In the genomic region with DNA sequence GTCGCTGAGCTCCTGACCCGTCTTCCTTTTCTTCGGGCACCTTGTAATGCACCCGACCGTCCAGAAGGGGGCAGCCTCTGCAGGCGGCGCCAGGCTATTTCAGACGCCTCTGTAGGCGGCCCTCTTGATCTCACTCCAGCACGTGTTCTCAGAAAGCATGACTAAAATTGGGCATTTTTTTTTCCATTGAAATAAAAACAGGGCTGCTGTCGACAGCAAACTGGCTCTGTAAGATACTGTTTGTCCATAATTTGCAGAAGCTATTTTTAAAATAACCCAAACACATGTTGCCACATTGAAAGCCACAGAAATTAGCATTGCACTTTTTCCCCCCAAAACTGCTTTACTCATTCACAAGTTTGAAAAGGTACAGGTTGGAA, we compare ENCODE assay signal across 8 cellular contexts.
DNase-seq lines count a peak whose midpoint lies in the region; ATAC-seq and TF ChIP-seq lines count a peak whose summit lies in the region.

No MANE protein-coding gene starts in this region.

- H3K9me3 ChIP-seq in ovary = no peaks in the 10 kb centered on the region
- no peaks in the 10 kb centered on the region for H3K9me3 ChIP-seq in thoracic aorta

- 1 to 4% (median 2%) methylated on average over 11 of the region's 11 CpGs for WGBS in ovary, 3 donors

- intact Hi-C loops in ovary (cut with DNase I) = no loop called here

- no peak for TF ChIP-seq EP300 in ovary (IDR thresholded peaks at IDR 0.05)

- H3K27ac ChIP-seq in ovary = no peak overlapping the region
- peak overlapping the region in 1 of 2 donors; percentile 18 for H3K27ac ChIP-seq in thoracic aorta

- H3K36me3 ChIP-seq in ovary (no peaks in the 10 kb centered on the region), thoracic aorta (no peaks in the 10 kb centered on the region)

- TF ChIP-seq POLR2A in ovary (IDR thresholded peaks at IDR 0.05) = no peak

- peak; percentile 83 for DNase-seq in AG08396 (ENCODE audit: low spot score)
- DNase-seq in SHP77 treated with DMSO at 0.1 percent for 48 hours (lab: John Stamatoyannopoulos, UW) = peak; percentile 24
- peak; percentile 63 for DNase-seq in activated effector memory CD4-positive, alpha-beta T cell treated with Interleukin-2 at 50 U/mL for 16 hours
- DNase-seq in foreskin fibroblast = peak; percentile 48 to 86
- peak; percentile 73 to 85 (median 80) for DNase-seq in ovary
- DNase-seq in thoracic aorta (ENCODE audit: low spot score) = peak; percentile 56

- H3K4me1 ChIP-seq in ovary (ENCODE audit: insufficient read depth) (peaks cover 6% of the 10 kb centered on the region), thoracic aorta (ENCODE audit: control insufficient read depth in 1 of 2, low read depth in 2 of 2) (peaks cover 3 to 14% of the 10 kb centered on the region in 2 donors)

- no peak overlapping the region for H3K4me3 ChIP-seq in foreskin fibroblast (ENCODE audit: low read depth in 1 of 2, low read length in 2 of 2)
- H3K4me3 ChIP-seq in ovary = no peak overlapping the region
- peak overlapping the region; percentile 59 for H3K4me3 ChIP-seq in thoracic aorta

- TF ChIP-seq CTCF in foreskin fibroblast (IDR thresholded peaks at IDR 0.05; ENCODE audit: low read depth, low read length) (peak; percentile 94), ovary (IDR thresholded peaks at IDR 0.05) (peak; percentile 84 to 88 (median 84)), thoracic aorta (IDR thresholded peaks at IDR 0.05) (peak; percentile 98)

- H3K27me3 ChIP-seq in ovary (no peaks in the 10 kb centered on the region), thoracic aorta (replicated peaks; ENCODE audit: insufficient read depth) (no peaks in the 10 kb centered on the region)

- peak; percentile 56 for ATAC-seq in GM18861 (IDR thresholded peaks at IDR 0.05; ENCODE audit: unreplicated experiment)
- ATAC-seq in HG03196 (IDR thresholded peaks at IDR 0.05; ENCODE audit: unreplicated experiment) = peak; percentile 75
- peak; percentile 91 for ATAC-seq in thoracic aorta (ENCODE audit: insufficient number of reproducible peaks, low FRiP score, low read depth)

Comparison
In these comparisons a context has a peak if more than half of its experiments do, and no peak if none do; other contexts are left out.
1. DNase-seq: peak in every context shown above with its lines; median percentile 83 in AG08396; 80 in ovary; 67 in foreskin fibroblast; 63 in activated effector memory CD4-positive, alpha-beta T cell treated with Interleukin-2 at 50 U/mL for 16 hours; 56 in thoracic aorta; 24 in SHP77 treated with DMSO at 0.1 percent for 48 hours.